8 cellular contexts compared by ENCODE assay signal in the genomic region with DNA sequence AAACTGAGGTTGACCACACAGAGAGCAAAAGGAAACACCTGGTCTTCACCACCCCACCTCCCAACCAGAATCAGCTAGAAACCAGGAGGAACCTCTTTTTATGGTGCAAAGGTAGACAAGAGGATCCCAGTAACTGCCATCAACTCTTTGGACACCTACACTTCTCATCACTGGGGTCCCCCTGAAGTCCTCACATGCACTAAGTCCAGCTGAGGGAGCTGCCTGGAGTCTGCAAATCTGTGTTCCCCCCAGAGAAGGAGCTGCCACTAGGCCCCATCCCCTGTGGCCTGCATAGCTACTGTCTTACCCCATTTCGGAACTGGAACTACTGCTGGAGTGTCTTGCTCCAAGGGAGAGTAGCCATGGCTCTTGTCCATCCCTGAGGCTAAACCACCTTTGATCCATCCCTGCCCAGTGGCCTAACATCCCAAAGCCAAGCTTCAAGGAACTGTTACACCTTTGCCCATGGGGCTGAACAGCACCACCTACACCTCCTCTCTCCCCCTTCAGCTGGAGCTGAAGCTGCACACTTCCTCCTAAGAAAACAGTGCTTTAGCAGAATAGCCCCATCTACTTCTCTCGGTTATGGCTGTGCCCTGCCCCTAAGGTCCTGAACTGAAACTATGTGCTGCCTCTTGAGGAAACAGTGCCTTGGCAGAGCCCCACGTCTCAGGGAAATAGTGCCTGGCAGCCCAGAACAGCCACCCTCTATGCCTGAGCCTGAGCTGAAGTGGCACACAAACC.
DNase-seq lines count a peak whose midpoint lies in the region; ATAC-seq lines count a peak whose summit lies in the region.

No MANE protein-coding gene starts in this region.

- peak; percentile 20 for DNase-seq in activated CD4-positive, CD25-positive, alpha-beta regulatory T cell treated with anti-CD3 and anti-CD28 coated beads, Interleukin-2, amount 50 U/mL, for 16 hours (ENCODE audit: low read depth, low spot score)
- no peak for DNase-seq in activated CD4-positive, CD25-positive, alpha-beta regulatory T cell treated with anti-CD3 and anti-CD28 coated beads, Interleukin-2, amount 50 U/mL, for 72 hours
- DNase-seq in T-helper 17 cell (peak in 1 of 3 donors; percentile 20), G401 (ENCODE audit: low spot score) (no peak), NCI-H748 treated with DMSO at 0.1 percent for 48 hours (lab: John Stamatoyannopoulos, UW) (no peak), cerebellum (ENCODE audit: low spot score) (no peak)
- DNase-seq in stimulated activated effector memory CD8-positive, alpha-beta T cell treated with anti-CD3 and anti-CD28 coated beads, Interleukin-12 subunit alpha, Interleukin-12 subunit beta, amount 100 ng/mL, for 72 hours (ENCODE audit: low spot score in 2 of 2): no peak

- peak overlapping the region; percentile 88 for H3K27ac Mint-ChIP-seq in T-helper 17 cell
- H3K27ac Mint-ChIP-seq in stimulated activated effector memory CD8-positive, alpha-beta T cell treated with anti-CD3 and anti-CD28 coated beads, Interleukin-12 subunit alpha, Interleukin-12 subunit beta, amount 100 ng/mL, for 72 hours: peak overlapping the region; percentile 38

- peaks cover 2% of the 10 kb centered on the region for H3K36me3 Mint-ChIP-seq in T-helper 17 cell (ENCODE audit: low read depth)
- no peaks in the 10 kb centered on the region for H3K36me3 Mint-ChIP-seq in stimulated activated effector memory CD8-positive, alpha-beta T cell treated with anti-CD3 and anti-CD28 coated beads, Interleukin-12 subunit alpha, Interleukin-12 subunit beta, amount 100 ng/mL, for 72 hours

- peaks cover 4% of the 10 kb centered on the region for H3K9me3 ChIP-seq in T-helper 17 cell (ENCODE audit: control insufficient read depth, low read length, poor library complexity, severe bottlenecking)

- H3K4me3 Mint-ChIP-seq in T-helper 17 cell: peak overlapping the region; percentile 92
- peak overlapping the region; percentile 38 for H3K4me3 Mint-ChIP-seq in stimulated activated effector memory CD8-positive, alpha-beta T cell treated with anti-CD3 and anti-CD28 coated beads, Interleukin-12 subunit alpha, Interleukin-12 subunit beta, amount 100 ng/mL, for 72 hours

- no peaks in the 10 kb centered on the region for H3K27me3 Mint-ChIP-seq in T-helper 17 cell

- H3K9me3 Mint-ChIP-seq in stimulated activated effector memory CD8-positive, alpha-beta T cell treated with anti-CD3 and anti-CD28 coated beads, Interleukin-12 subunit alpha, Interleukin-12 subunit beta, amount 100 ng/mL, for 72 hours: peaks cover 8% of the 10 kb centered on the region

- in situ Hi-C loops in G401 (cut with HindIII; ENCODE audit: low sequenced_read_pairs): no loop called here

- ATAC-seq in HG02884 (IDR thresholded peaks at IDR 0.05; ENCODE audit: unreplicated experiment) (peak; percentile 68), T-helper 17 cell (peak; percentile 89)
- peak; percentile 78 for ATAC-seq in stimulated activated effector memory CD8-positive, alpha-beta T cell treated with anti-CD3 and anti-CD28 coated beads, Interleukin-12 subunit alpha, Interleukin-12 subunit beta, amount 100 ng/mL, for 72 hours

- H3K4me1 Mint-ChIP-seq in T-helper 17 cell: peaks cover 48% of the 10 kb centered on the region
- H3K4me1 Mint-ChIP-seq in stimulated activated effector memory CD8-positive, alpha-beta T cell treated with anti-CD3 and anti-CD28 coated beads, Interleukin-12 subunit alpha, Interleukin-12 subunit beta, amount 100 ng/mL, for 72 hours: peaks cover 49% of the 10 kb centered on the region
